Comparison of ENCODE assay signal across 18 cellular contexts in the genomic region with DNA sequence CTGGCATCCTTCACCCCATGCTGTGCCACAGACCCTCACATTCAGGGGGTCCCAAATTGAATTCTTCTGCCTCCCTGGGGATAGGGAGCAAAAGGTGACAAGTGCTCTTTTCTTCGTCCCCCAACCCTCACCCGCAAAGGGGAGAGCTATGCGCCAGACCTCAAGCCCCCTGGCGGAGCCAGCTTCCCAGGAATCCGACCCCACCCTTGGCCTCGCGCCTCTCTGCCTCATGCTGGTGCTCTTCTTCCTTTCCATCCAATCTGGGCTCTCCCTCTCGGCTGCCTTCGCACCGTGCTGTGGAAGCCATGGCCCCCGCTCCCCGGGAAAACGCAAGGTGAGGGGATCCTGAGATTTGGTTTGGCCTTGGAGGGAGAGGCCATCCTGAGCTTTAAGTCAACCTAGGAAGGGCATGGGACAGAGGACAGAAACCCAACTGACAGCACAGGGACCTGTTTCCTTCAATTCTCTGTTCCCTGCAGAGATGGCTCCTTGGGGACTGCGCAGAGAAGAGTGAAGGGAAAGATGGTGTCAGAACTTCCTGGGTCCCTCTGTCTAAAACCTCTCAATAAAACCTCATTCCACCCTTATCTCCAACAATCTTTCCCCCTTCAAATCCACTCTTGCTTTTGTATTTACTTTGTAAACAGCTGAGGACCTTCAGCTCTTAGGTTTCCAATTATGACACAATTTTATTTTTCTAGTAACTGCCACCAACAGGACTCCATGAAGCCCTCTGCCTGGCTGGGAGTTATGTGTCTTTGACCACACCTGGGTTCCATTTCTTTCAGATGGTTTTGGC. TPM values are rescaled to one million over a fixed set of nuclear protein-coding genes. Genes with fewer than 3 reads are reported as not detected.
DNase-seq lines count a peak whose midpoint lies in the region; ATAC-seq and TF ChIP-seq lines count a peak whose summit lies in the region.
"Had no signal": no experiment of that assay in that cellular context is flagged by ENCODE, and none has a peak within 500 bp of the region (broad histone marks: within the 10 kb centered on the region; RNA-seq: fewer than 3 reads in every experiment).

No MANE protein-coding gene starts in this region.

- H3K9me3 Mint-ChIP-seq in activated naive CD8-positive, alpha-beta T cell treated with anti-CD3 and anti-CD28 coated beads for 36 hours, result peaks cover 2% of the 10 kb centered on the region
- no peaks in the 10 kb centered on the region for H3K9me3 Mint-ChIP-seq in activated naive CD8-positive, alpha-beta T cell treated with anti-CD3 and anti-CD28 coated beads, Interleukin-2, amount 50 U/mL, for 24 hours
- H3K9me3 Mint-ChIP-seq in memory B cell, result no peaks in the 10 kb centered on the region
- no peaks in the 10 kb centered on the region for H3K9me3 Mint-ChIP-seq in stimulated activated memory B cell treated with anti-CD40 and anti-IgM and Interleukin-4, amounts not matched to agents 10 μg/mL and 1 μg/mL and 100 μg/mL, for 72 hours
- H3K9me3 Mint-ChIP-seq: CD8-positive, alpha-beta memory T cell; IgD-negative memory B cell had no signal

- peak overlapping the region; percentile 32 for H3K9ac ChIP-seq in SK-N-MC (ENCODE audit: insufficient read length)

- no peak for DNase-seq in activated naive CD8-positive, alpha-beta T cell treated with anti-CD3 and anti-CD28 coated beads for 36 hours
- DNase-seq in activated naive CD8-positive, alpha-beta T cell treated with anti-CD3 and anti-CD28 coated beads, Interleukin-2, amount 50 U/mL, for 24 hours, result no peak
- DNase-seq in SK-N-MC (ENCODE audit: low read depth, low spot score) (no peak), memory B cell (ENCODE audit: low spot score in 2 of 2) (no peak), NCI-H2227 (lab: John Stamatoyannopoulos, UW; ENCODE audit: unreplicated experiment) (no peak), NCI-H526 treated with DMSO at 0.1 percent for 48 hours (lab: John Stamatoyannopoulos, UW) (no peak), GM13976 (ENCODE audit: low spot score) (no peak)
- DNase-seq: activated CD4-positive, CD25-positive, alpha-beta regulatory T cell; activated T-cell treated with anti-CD3 and anti-CD28 coated beads, Interleukin-2, amount 50 U/mL, for 48 hours; CD8-positive, alpha-beta memory T cell; DMS53; GF-D8; occipital lobe; T1000 had no signal

- no peak overlapping the region for H3K4me3 ChIP-seq in SK-N-MC

- peak overlapping the region; percentile 61 for H3K27ac Mint-ChIP-seq in activated naive CD8-positive, alpha-beta T cell treated with anti-CD3 and anti-CD28 coated beads for 36 hours
- no peak overlapping the region for H3K27ac Mint-ChIP-seq in activated naive CD8-positive, alpha-beta T cell treated with anti-CD3 and anti-CD28 coated beads, Interleukin-2, amount 50 U/mL, for 24 hours
- H3K27ac Mint-ChIP-seq in memory B cell, result peak overlapping the region; percentile 39
- peak overlapping the region; percentile 84 for H3K27ac Mint-ChIP-seq in stimulated activated memory B cell treated with anti-CD40 and anti-IgM and Interleukin-4, amounts not matched to agents 10 μg/mL and 1 μg/mL and 100 μg/mL, for 72 hours
- H3K27ac Mint-ChIP-seq: CD8-positive, alpha-beta memory T cell had no signal

- TF ChIP-seq CTCF in GM13976 (IDR thresholded peaks at IDR 0.05; ENCODE audit: borderline replicate concordance, control extremely low read depth, extremely low read depth, insufficient read depth, missing control alignments), result no peak

- no peaks in the 10 kb centered on the region for H3K36me3 ChIP-seq in SK-N-MC (ENCODE audit: insufficient read depth, low read length)

- peaks cover 33% of the 10 kb centered on the region for H3K4me1 Mint-ChIP-seq in activated naive CD8-positive, alpha-beta T cell treated with anti-CD3 and anti-CD28 coated beads for 36 hours
- H3K4me1 Mint-ChIP-seq in activated naive CD8-positive, alpha-beta T cell treated with anti-CD3 and anti-CD28 coated beads, Interleukin-2, amount 50 U/mL, for 24 hours, result peaks cover 38% of the 10 kb centered on the region
- peaks cover 47% of the 10 kb centered on the region for H3K4me1 Mint-ChIP-seq in memory B cell
- peaks cover 78% of the 10 kb centered on the region for H3K4me1 Mint-ChIP-seq in stimulated activated memory B cell treated with anti-CD40 and anti-IgM and Interleukin-4, amounts not matched to agents 10 μg/mL and 1 μg/mL and 100 μg/mL, for 72 hours

- H3K4me3 Mint-ChIP-seq in activated naive CD8-positive, alpha-beta T cell treated with anti-CD3 and anti-CD28 coated beads for 36 hours, result no peak overlapping the region
- H3K4me3 Mint-ChIP-seq in activated naive CD8-positive, alpha-beta T cell treated with anti-CD3 and anti-CD28 coated beads, Interleukin-2, amount 50 U/mL, for 24 hours, result no peak overlapping the region
- no peak overlapping the region for H3K4me3 Mint-ChIP-seq in memory B cell
- H3K4me3 Mint-ChIP-seq in stimulated activated memory B cell treated with anti-CD40 and anti-IgM and Interleukin-4, amounts not matched to agents 10 μg/mL and 1 μg/mL and 100 μg/mL, for 72 hours, result no peak overlapping the region
- H3K4me3 Mint-ChIP-seq: CD8-positive, alpha-beta memory T cell had no signal

- H3K9me3 ChIP-seq in SK-N-MC (ENCODE audit: low read depth, low read length), result no peaks in the 10 kb centered on the region

- no peak for ATAC-seq in activated naive CD8-positive, alpha-beta T cell treated with anti-CD3 and anti-CD28 coated beads, Interleukin-2, amount 50 U/mL, for 24 hours
- ATAC-seq in memory B cell (ENCODE audit: low read depth), result no peak
- ATAC-seq in stimulated activated memory B cell treated with anti-CD40 and anti-IgM and Interleukin-4, amounts not matched to agents 10 μg/mL and 1 μg/mL and 100 μg/mL, for 72 hours, result no peak
- ATAC-seq: sciatic nerve had no signal

- peak overlapping the region; percentile 89 for H3K27ac ChIP-seq in SK-N-MC

- H3K27me3 Mint-ChIP-seq in activated naive CD8-positive, alpha-beta T cell treated with anti-CD3 and anti-CD28 coated beads for 36 hours, result no peaks in the 10 kb centered on the region
- no peaks in the 10 kb centered on the region for H3K27me3 Mint-ChIP-seq in activated naive CD8-positive, alpha-beta T cell treated with anti-CD3 and anti-CD28 coated beads, Interleukin-2, amount 50 U/mL, for 24 hours
- no peaks in the 10 kb centered on the region for H3K27me3 Mint-ChIP-seq in memory B cell
- H3K27me3 Mint-ChIP-seq in stimulated activated memory B cell treated with anti-CD40 and anti-IgM and Interleukin-4, amounts not matched to agents 10 μg/mL and 1 μg/mL and 100 μg/mL, for 72 hours, result no peaks in the 10 kb centered on the region
- H3K27me3 Mint-ChIP-seq: IgD-negative memory B cell had no signal

- in situ Hi-C loops in GM13976 (cut with MboI; ENCODE audit: low sequenced_read_pairs, unreplicated experiment), result no loop called here

- peaks cover 3% of the 10 kb centered on the region for H3K36me3 Mint-ChIP-seq in activated naive CD8-positive, alpha-beta T cell treated with anti-CD3 and anti-CD28 coated beads for 36 hours
- no peaks in the 10 kb centered on the region for H3K36me3 Mint-ChIP-seq in activated naive CD8-positive, alpha-beta T cell treated with anti-CD3 and anti-CD28 coated beads, Interleukin-2, amount 50 U/mL, for 24 hours (ENCODE audit: low read depth)
- no peaks in the 10 kb centered on the region for H3K36me3 Mint-ChIP-seq in memory B cell
- no peaks in the 10 kb centered on the region for H3K36me3 Mint-ChIP-seq in stimulated activated memory B cell treated with anti-CD40 and anti-IgM and Interleukin-4, amounts not matched to agents 10 μg/mL and 1 μg/mL and 100 μg/mL, for 72 hours
- H3K36me3 Mint-ChIP-seq: IgD-negative memory B cell had no signal

RNA-seq across cellular contexts. Expression of a gene that starts 36.3 kb away (rescaled TPM):
- under 1 TPM; 0.06 to 0.10 TPM for total RNA-seq in activated naive CD8-positive, alpha-beta T cell treated with anti-CD3 and anti-CD28 coated beads for 36 hours
- total RNA-seq: bronchial epithelial cell; CD8-positive, alpha-beta memory T cell had no signal

RNA-seq across cellular contexts. Expression of a gene that starts 51.4 kb away (rescaled TPM):
- total RNA-seq in activated naive CD8-positive, alpha-beta T cell treated with anti-CD3 and anti-CD28 coated beads for 36 hours, result 10 to 100 TPM; 43.5 to 46.2 TPM
